In genomic region chr11:55838452-55838851, GRCh38 we compare ENCODE assay signal across 4 cellular contexts. TPM values are rescaled to one million over a fixed set of nuclear protein-coding genes. Genes with fewer than 3 reads are reported as not detected.
"Had no signal": no experiment of that assay in that cellular context is flagged by ENCODE, and none has a peak within 500 bp of the region (broad histone marks: within the 10 kb centered on the region; RNA-seq: fewer than 3 reads in every experiment).

TSS of gene OR5D16 (plus strand) at chr11:55838752. CDS start at chr11:55838752, 0 bp downstream.

- ATAC-seq: GM12878 had no signal

- DNase-seq: GDM1, GF-D8 had no signal

RNA-seq across cellular contexts. Expression of gene OR5D16, which starts in this region (rescaled TPM):
- total RNA-seq: G401, GM12878 had no signal
